Comparison of ENCODE assay signal across 29 cellular contexts in genomic region chr2:16316456-16317210, GRCh38.
"Had no signal": no experiment of that assay in that cellular context is flagged by ENCODE, and none has a peak within 500 bp of the region (broad histone marks: within the 10 kb centered on the region; RNA-seq: fewer than 3 reads in every experiment).

No MANE protein-coding gene starts in this region.

- H3K27me3 ChIP-seq: brain microvascular endothelial cell had no signal

- H3K36me3 ChIP-seq: brain microvascular endothelial cell, WERI-Rb-1 had no signal

- H3K27ac ChIP-seq: brain microvascular endothelial cell, WERI-Rb-1 had no signal

- ATAC-seq: activated CD8-positive, alpha-beta T cell treated with anti-CD3 and anti-CD28 coated beads for 36 hours; activated T-cell treated with anti-CD3 and anti-CD28 coated beads, Interleukin-2, amount 50 U/mL, for 72 hours; activated T-helper 17 cell treated with anti-CD3 and anti-CD28 coated beads, Interleukin-2, amount 50 U/mL, for 72 hours; Panc1 had no signal

- DNase-seq: activated CD4-positive, alpha-beta T cell treated with anti-CD3 and anti-CD28 coated beads, Interleukin-2, amount 10 ng/mL, durations not matched to agents 24 days and 14 days; activated CD4-positive, alpha-beta T cell treated with anti-CD3 and anti-CD28 coated beads, Interleukin-2, amount 50 U/mL, for 4 hours; activated CD8-positive, alpha-beta T cell treated with anti-CD3 and anti-CD28 coated beads for 36 hours; activated effector memory CD4-positive, alpha-beta T cell treated with anti-CD3 and anti-CD28 coated beads, Interleukin-2, amount 50 U/mL, for 16 hours; activated naive CD4-positive, alpha-beta T cell; activated naive CD4-positive, alpha-beta T cell treated with anti-CD3 and anti-CD28 coated beads, Interleukin-2, amount 50 U/mL, for 16 hours; activated naive CD8-positive, alpha-beta T cell treated with anti-CD3 and anti-CD28 coated beads for 36 hours; activated T-cell treated with anti-CD3 and anti-CD28 coated beads, Interleukin-2, amount 50 U/mL, for 1 hour; activated T-cell treated with anti-CD3 and anti-CD28 coated beads, Interleukin-2, amount 50 U/mL, for 72 hours; amniotic stem cell; aorta; brain microvascular endothelial cell; Karpas-422; KBM-7; NCI-H1048; NCI-H1105 treated with DMSO at 0.1 percent for 48 hours; NCI-H1436; NCI-H1694; NCI-H1930; NCI-H2081 treated with DMSO at 0.1 percent for 48 hours; NCI-H345; NCI-H524 treated with DMSO at 0.1 percent for 48 hours; SW 1271; T-helper 1 cell; T-helper 2 cell; T-helper 9 cell; WERI-Rb-1 had no signal
